Comparison of ENCODE assay signal across 7 cellular contexts in genomic region chr2:110443305-110444005, GRCh38. TPM values are rescaled to one million over a fixed set of nuclear protein-coding genes. Genes with fewer than 3 reads are reported as not detected.
DNase-seq lines count a peak whose midpoint lies in the region; ATAC-seq, FAIRE-seq and TF ChIP-seq lines count a peak whose summit lies in the region.
"Not testable (repeated sequence)": the region's sequence is repeated elsewhere in the genome, so short reads cannot be mapped to it uniquely, and the experiment has no call there.
"Had no signal": no experiment of that assay in that cellular context is flagged by ENCODE, and none has a peak within 500 bp of the region (broad histone marks: within the 10 kb centered on the region; RNA-seq: fewer than 3 reads in every experiment).

No MANE protein-coding gene starts in this region.

- not testable (repeated sequence) for H4K5ac ChIP-seq in IMR-90 (ENCODE audit: low read depth, low read length)

- no CpG with 5 or more reads among the region's 8 CpGs for WGBS in A549 (ENCODE audit: missing lambda C conversion rate)
- no CpG with 5 or more reads among the region's 8 CpGs for WGBS in IMR-90 (ENCODE audit: extremely low coverage in 2 of 2, insufficient read length in 1 of 2), 2 experiments

- not testable (repeated sequence) for DNase-seq in A549 (ENCODE audit: low read depth in 1 of 2, low spot score in 1 of 2); IMR-90; Panc1 (ENCODE audit: low read depth, low spot score); foreskin keratinocyte

- not testable (repeated sequence) for H3K56ac ChIP-seq in IMR-90 (ENCODE audit: extremely low read depth, insufficient read depth, low read length)

- H2AK5ac ChIP-seq in IMR-90 (ENCODE audit: low read depth, low read length): not testable (repeated sequence)

- peak; percentile 80 to 82; a peak in 5 of 6 replicates for ATAC-seq in A549
- peak; percentile 74 for ATAC-seq in IMR-90 (ENCODE audit: low read depth)
- peak; percentile 54 for ATAC-seq in Panc1
- peak; percentile 62 for ATAC-seq in SK-N-SH treated with all-trans-retinoic acid at 6 μM for 48 hours
- peak; percentile 41 for ATAC-seq in foreskin keratinocyte

- not testable (repeated sequence) for H3K9me3 ChIP-seq in A549; IMR-90 (ENCODE audit: control insufficient read depth, insufficient read depth, low read length); Panc1 (ENCODE audit: control insufficient read depth, insufficient read depth, low read depth, low read length)

- not testable (repeated sequence) for H3K18ac ChIP-seq in IMR-90 (ENCODE audit: low read depth, low read length)

- not testable (repeated sequence) for H2AK9ac ChIP-seq in IMR-90 (replicated peaks; ENCODE audit: low read depth, low read length, poor library complexity)

- in situ Hi-C loops in IMR-90 (cut with MboI; ENCODE audit: low sequenced_read_pairs); Panc1 (cut with HindIII; ENCODE audit: low pct_unique_long_range_greater_than_20kb, low sequenced_read_pairs): not testable (repeated sequence)

- H3K27me3 ChIP-seq in IMR-90 (ENCODE audit: control insufficient read depth, insufficient read depth, low read length); Panc1 (ENCODE audit: control insufficient read depth, insufficient read depth, low read length); foreskin keratinocyte: not testable (repeated sequence)

- not testable (repeated sequence) for H3K27ac ChIP-seq in A549; IMR-90 (ENCODE audit: insufficient read depth, low read length); Panc1 (ENCODE audit: low read length); foreskin keratinocyte

- H3K4me1 ChIP-seq in A549; IMR-90 (ENCODE audit: control insufficient read depth, insufficient read depth, low read length); Panc1 (ENCODE audit: control insufficient read depth, insufficient read depth, low read length); foreskin keratinocyte: not testable (repeated sequence)

- not testable (repeated sequence) for TF ChIP-seq RAD21 in A549 (conservative IDR thresholded peaks at IDR 0.05 in 1 of 2, IDR thresholded peaks at IDR 0.05 in 1 of 2); IMR-90 (IDR thresholded peaks at IDR 0.05; ENCODE audit: low read length)

- dilution Hi-C loops in IMR-90 (cut with HindIII; ENCODE audit: low sequenced_read_pairs, unreplicated experiment): not testable (repeated sequence)

- intact Hi-C loops in IMR-90 (cut with micrococcal nuclease); Panc1 (cut with micrococcal nuclease; ENCODE audit: unreplicated experiment): not testable (repeated sequence)

- H3K4me2 ChIP-seq in A549; IMR-90 (ENCODE audit: low read depth, low read length): not testable (repeated sequence)

- H2AFZ ChIP-seq in IMR-90 (replicated peaks; ENCODE audit: low read length, poor library complexity): not testable (repeated sequence)

- not testable (repeated sequence) for H2BK15ac ChIP-seq in IMR-90 (ENCODE audit: low read depth, low read length)

- POLR2A ChIA-PET in A549 (lab: Yijun Ruan, JAX); IMR-90 (lab: Charles Lee; ENCODE audit: unreplicated experiment); Panc1 (lab: Charles Lee): not testable (repeated sequence)

- TF ChIP-seq CTCF in A549 (IDR thresholded peaks at IDR 0.05); IMR-90 (conservative IDR thresholded peaks at IDR 0.05; ENCODE audit: low read depth, low read length); Panc1 (IDR thresholded peaks at IDR 0.05); foreskin keratinocyte (conservative IDR thresholded peaks at IDR 0.05): not testable (repeated sequence)

- CTCF ChIA-PET in A549 (lab: Yijun Ruan, JAX); IMR-90 (lab: Yijun Ruan, JAX); Panc1 (lab: Charles Lee): not testable (repeated sequence)

- H4K20me1 ChIP-seq in IMR-90 (ENCODE audit: insufficient read depth, low read length): not testable (repeated sequence)

- H3K4ac ChIP-seq in IMR-90 (ENCODE audit: low read depth, low read length): not testable (repeated sequence)

- not testable (repeated sequence) for TF ChIP-seq POLR2A in A549 (IDR thresholded peaks at IDR 0.05; ENCODE audit: low read length); IMR-90 (IDR thresholded peaks at IDR 0.05; ENCODE audit: low read depth, low read length)

- H3K79me1 ChIP-seq in IMR-90 (ENCODE audit: low read depth in 1 of 2, low read length in 2 of 2): not testable (repeated sequence)

- FAIRE-seq in A549 (lab: Jason Lieb, UNC): not testable (repeated sequence)

- H2BK5ac ChIP-seq in IMR-90 (ENCODE audit: low read depth, low read length, poor library complexity, severe bottlenecking): not testable (repeated sequence)

- not testable (repeated sequence) for H4K8ac ChIP-seq in IMR-90 (ENCODE audit: low read depth in 2 of 2, low read length in 2 of 2)

- not testable (repeated sequence) for H2BK20ac ChIP-seq in IMR-90 (ENCODE audit: low read depth, low read length)

- not testable (repeated sequence) for TF ChIP-seq EP300 in A549 (IDR thresholded peaks at IDR 0.05)

- not testable (repeated sequence) for H3K36me3 ChIP-seq in IMR-90 (ENCODE audit: control insufficient read depth, insufficient read depth, low read length); Panc1 (ENCODE audit: control insufficient read depth, insufficient read depth, low read length)

- H2BK120ac ChIP-seq in IMR-90 (ENCODE audit: low read depth, low read length): not testable (repeated sequence)

- H4K91ac ChIP-seq in IMR-90 (ENCODE audit: insufficient read depth, low read depth, low read length): not testable (repeated sequence)

- not testable (repeated sequence) for H3K9ac ChIP-seq in IMR-90 (ENCODE audit: low read depth, low read length)

- H3K23ac ChIP-seq in IMR-90 (ENCODE audit: low read depth, low read length): not testable (repeated sequence)

- not testable (repeated sequence) for H3K9me1 ChIP-seq in IMR-90 (ENCODE audit: insufficient read depth, low read length)

- not testable (repeated sequence) for BruUV-seq in IMR-90 (replicated peaks; lab: Mats Ljungman, UMichigan); Panc1 (replicated peaks; lab: Mats Ljungman, UMichigan)

- not testable (repeated sequence) for H3K4me3 ChIP-seq in A549; IMR-90 (ENCODE audit: insufficient read depth, low read depth, low read length); Panc1 (ENCODE audit: low read depth in 2 of 2, low read length in 2 of 2)

- H3K14ac ChIP-seq in IMR-90 (replicated peaks; ENCODE audit: low read depth, low read length): not testable (repeated sequence)

RNA-seq across cellular contexts. Expression of gene LIMS4, which starts 29.2 kb away (rescaled TPM):
- 0.40 and 0.44 TPM in 2 replicates for polyA plus RNA-seq in A549 (2011; rRNA removed)
- polyA plus RNA-seq in A549 (2012; cell fraction: cytosol; rRNA removed): 0.04 TPM in 1 of 2 replicates, not detected in the other
- polyA plus RNA-seq in A549 (2012; cell fraction: nucleus; rRNA removed): not detected in 2 replicates
- polyA plus RNA-seq in A549 (2017; fragmentation: RNase III; extraction: RNeasy Plus Mini Kit Qiagen cat#74134 plus additional on column Dnase treatment): 0.09 to 0.17 TPM (median 0.14 TPM) in 3 replicates
- polyA minus RNA-seq in A549 (2011; rRNA and poly(A)+ RNA removed): 0.54 and 0.74 TPM in 2 replicates
- total RNA-seq in IMR-90 (2012; rRNA removed): 2.5 and 3.6 TPM in 2 replicates
- polyA plus RNA-seq in IMR-90 (2012; rRNA removed): 5.2 and 5.7 TPM in 2 replicates
- polyA plus RNA-seq in IMR-90 (2012; cell fraction: cytosol; rRNA removed): 4.4 and 5.2 TPM in 2 replicates
- 9.6 and 10.5 TPM in 2 replicates for polyA plus RNA-seq in IMR-90 (2012; cell fraction: nucleus; rRNA removed; ENCODE audit: low replicate concordance)
- total RNA-seq in Panc1 (2021; ENCODE audit: unreplicated experiment): 0.51 TPM
- polyA plus RNA-seq in Panc1 (2012; ENCODE audit: insufficient read length): 1.5 TPM
- 1.0 and 1.6 TPM in 2 replicates for total RNA-seq in foreskin keratinocyte
- polyA plus RNA-seq in foreskin keratinocyte: 0.10 and 0.17 TPM in 2 replicates
- total RNA-seq: CD4-positive, CD25-positive, alpha-beta regulatory T cell; G401 had no signal
